ENCODE assay signal across 11 cellular contexts in the genomic region with DNA sequence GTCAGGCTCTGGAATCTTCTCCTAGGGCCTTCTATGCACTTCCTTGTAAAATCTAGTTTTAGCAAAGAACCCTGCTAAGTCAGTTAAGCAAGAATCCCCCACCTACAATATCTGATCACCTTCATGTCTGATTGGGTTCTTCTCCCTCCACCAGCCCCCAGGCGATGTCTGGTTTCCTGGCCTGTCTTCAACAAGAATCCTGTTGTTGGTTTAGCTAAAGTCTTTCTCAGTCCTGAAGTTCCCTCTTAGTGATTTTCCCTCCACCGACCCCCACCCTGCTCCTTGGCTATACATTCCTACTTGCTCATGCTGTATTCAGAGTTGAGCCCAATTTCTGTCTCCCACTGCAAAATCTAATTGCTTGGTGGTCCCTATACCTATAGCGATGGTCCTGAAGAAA. TPM values are rescaled to one million over a fixed set of nuclear protein-coding genes. Genes with fewer than 3 reads are reported as not detected.
DNase-seq lines count a peak whose midpoint lies in the region; ATAC-seq, FAIRE-seq and TF ChIP-seq lines count a peak whose summit lies in the region.
"Had no signal": no experiment of that assay in that cellular context is flagged by ENCODE, and none has a peak within 500 bp of the region (broad histone marks: within the 10 kb centered on the region; RNA-seq: fewer than 3 reads in every experiment).

No MANE protein-coding gene starts in this region.

- DNase-seq in activated naive CD4-positive, alpha-beta T cell (lab: John Stamatoyannopoulos, UW): no peak
- DNase-seq in brain microvascular endothelial cell (no peak), keratinocyte (ENCODE audit: low read depth, low spot score) (no peak), NCI-H1092 treated with DMSO at 0.1 percent for 48 hours (lab: John Stamatoyannopoulos, UW) (no peak)
- DNase-seq in activated naive CD4-positive, alpha-beta T cell treated with anti-CD3 and anti-CD28 coated beads for 36 hours: no peak
- DNase-seq: activated CD8-positive, alpha-beta memory T cell treated with anti-CD3 and anti-CD28 coated beads, Interleukin-2, amount 50 U/mL, for 4 hours had no signal

- H3K4me1 ChIP-seq in keratinocyte (ENCODE audit: control insufficient read depth, extremely low read depth, insufficient read depth, low read length) (peaks cover 11% of the 10 kb centered on the region), subcutaneous abdominal adipose tissue (ENCODE audit: control insufficient read depth in 5 of 5, insufficient read depth in 5 of 5, low read length in 5 of 5) (peaks cover 0 to 42% (median 32%) of the 10 kb centered on the region in 5 donors)

- no peaks in the 10 kb centered on the region for H3K36me3 ChIP-seq in brain microvascular endothelial cell (replicated peaks)
- H3K36me3 ChIP-seq in keratinocyte (ENCODE audit: control insufficient read depth in 2 of 2, extremely low read depth in 1 of 2, insufficient read depth in 2 of 2, low read length in 2 of 2): no peaks in the 10 kb centered on the region
- no peaks in the 10 kb centered on the region for H3K36me3 ChIP-seq in subcutaneous abdominal adipose tissue (ENCODE audit: control insufficient read depth in 5 of 5, insufficient read depth in 5 of 5, low read length in 5 of 5)
- H3K36me3 ChIP-seq: HAP-1 had no signal

- no peak overlapping the region for H3K9ac ChIP-seq in keratinocyte (ENCODE audit: control insufficient read depth, extremely low read depth, insufficient read depth, low read length)
- peak overlapping the region in 3 of 5 donors; percentile 19 to 38 (median 35) for H3K9ac ChIP-seq in subcutaneous abdominal adipose tissue (ENCODE audit: low read length in 5 of 5)

- H3K27me3 Mint-ChIP-seq in activated naive CD4-positive, alpha-beta T cell treated with anti-CD3 and anti-CD28 coated beads, Interleukin-2, amount 50 U/mL, for 24 hours: no peaks in the 10 kb centered on the region
- H3K27me3 Mint-ChIP-seq in activated naive CD4-positive, alpha-beta T cell treated with anti-CD3 and anti-CD28 coated beads for 36 hours (ENCODE audit: low read depth): no peaks in the 10 kb centered on the region

- H3K4me3 Mint-ChIP-seq in activated naive CD4-positive, alpha-beta T cell treated with anti-CD3 and anti-CD28 coated beads, Interleukin-2, amount 50 U/mL, for 24 hours: no peak overlapping the region
- no peak overlapping the region for H3K4me3 Mint-ChIP-seq in activated naive CD4-positive, alpha-beta T cell treated with anti-CD3 and anti-CD28 coated beads for 36 hours

- peaks cover 35% of the 10 kb centered on the region for H3K4me1 Mint-ChIP-seq in activated naive CD4-positive, alpha-beta T cell treated with anti-CD3 and anti-CD28 coated beads, Interleukin-2, amount 50 U/mL, for 24 hours
- H3K4me1 Mint-ChIP-seq in activated naive CD4-positive, alpha-beta T cell treated with anti-CD3 and anti-CD28 coated beads for 36 hours (ENCODE audit: low read depth): peaks cover 21% of the 10 kb centered on the region

- H3K4me2 ChIP-seq in keratinocyte (ENCODE audit: control insufficient read depth, extremely low read depth, insufficient read depth, low read depth, low read length): no peak overlapping the region

- no peak for TF ChIP-seq CTCF in brain microvascular endothelial cell (IDR thresholded peaks at IDR 0.05; ENCODE audit: low read depth, low read length, missing control alignments)
- TF ChIP-seq CTCF in keratinocyte (optimal IDR thresholded peaks at IDR 0.05 in 1 of 3, IDR thresholded peaks at IDR 0.05 in 1 of 3, conservative IDR thresholded peaks at IDR 0.05 in 1 of 3; ENCODE audit: extremely low read depth in 1 of 3, insufficient read depth in 2 of 3, low read length in 3 of 3): no peak

- peaks cover 6% of the 10 kb centered on the region for H3K9me3 Mint-ChIP-seq in activated naive CD4-positive, alpha-beta T cell treated with anti-CD3 and anti-CD28 coated beads, Interleukin-2, amount 50 U/mL, for 24 hours
- H3K9me3 Mint-ChIP-seq in activated naive CD4-positive, alpha-beta T cell treated with anti-CD3 and anti-CD28 coated beads for 36 hours: peaks cover 9% of the 10 kb centered on the region

- H3K79me2 ChIP-seq in keratinocyte (ENCODE audit: control insufficient read depth, insufficient read depth, low read length): no peaks in the 10 kb centered on the region

- H3K4me3 ChIP-seq in brain microvascular endothelial cell (ENCODE audit: low read depth, low read length): no peak overlapping the region
- H3K4me3 ChIP-seq in keratinocyte (ENCODE audit: control insufficient read depth in 2 of 3, extremely low read depth in 1 of 3, insufficient read depth in 2 of 3, low read depth in 1 of 3, low read length in 3 of 3): no peak overlapping the region
- H3K4me3 ChIP-seq in subcutaneous abdominal adipose tissue (ENCODE audit: low read depth in 1 of 5, low read length in 5 of 5): peak overlapping the region in 1 of 5 donors; percentile 56
- H3K4me3 ChIP-seq: HAP-1, K562 had no signal

- in situ Hi-C loops in brain microvascular endothelial cell (cut with HindIII; ENCODE audit: low pct_ligation_motif_present, low sequenced_read_pairs): no loop called here

- H3K27ac ChIP-seq in brain microvascular endothelial cell (peak overlapping the region; percentile 40), keratinocyte (ENCODE audit: control insufficient read depth, insufficient read depth, low read length) (peak overlapping the region; percentile 23), subcutaneous abdominal adipose tissue (ENCODE audit: low read depth, low read length) (peak overlapping the region; percentile 93)

- CTCF ChIA-PET in activated naive CD4-positive, alpha-beta T cell treated with anti-CD3 and anti-CD28 coated beads for 36 hours (lab: Charles Lee): no interaction called here

- peaks cover 2% of the 10 kb centered on the region for H3K36me3 Mint-ChIP-seq in activated naive CD4-positive, alpha-beta T cell treated with anti-CD3 and anti-CD28 coated beads, Interleukin-2, amount 50 U/mL, for 24 hours
- peaks cover 3% of the 10 kb centered on the region for H3K36me3 Mint-ChIP-seq in activated naive CD4-positive, alpha-beta T cell treated with anti-CD3 and anti-CD28 coated beads for 36 hours (ENCODE audit: low read depth)

- H4K20me1 ChIP-seq in keratinocyte (ENCODE audit: control insufficient read depth, extremely low read depth, insufficient read depth, low read length): no peaks in the 10 kb centered on the region

- H3K9me3 ChIP-seq in keratinocyte (ENCODE audit: control insufficient read depth, low read depth, low read length) (peaks cover 2% of the 10 kb centered on the region), subcutaneous abdominal adipose tissue (ENCODE audit: control insufficient read depth in 5 of 5, low read length in 5 of 5) (peaks cover 2 to 6% (median 2%) of the 10 kb centered on the region in 5 donors)

- dilution Hi-C loops in keratinocyte (cut with MboI; ENCODE audit: extremely low pct_ligation_motif_present, low sequenced_read_pairs): no loop called here

- intact Hi-C loops in activated naive CD4-positive, alpha-beta T cell treated with anti-CD3 and anti-CD28 coated beads for 36 hours (cut with micrococcal nuclease): no loop called here

- no peak for FAIRE-seq in keratinocyte (lab: Jason Lieb, UNC)
- FAIRE-seq: K562 had no signal

- H3K27ac Mint-ChIP-seq in activated naive CD4-positive, alpha-beta T cell treated with anti-CD3 and anti-CD28 coated beads, Interleukin-2, amount 50 U/mL, for 24 hours: peak overlapping the region; percentile 52
- no peak overlapping the region for H3K27ac Mint-ChIP-seq in activated naive CD4-positive, alpha-beta T cell treated with anti-CD3 and anti-CD28 coated beads for 36 hours

- H3K27me3 ChIP-seq in brain microvascular endothelial cell (replicated peaks) (no peaks in the 10 kb centered on the region), keratinocyte (ENCODE audit: control insufficient read depth, extremely low read depth, insufficient read depth, low read length) (no peaks in the 10 kb centered on the region), subcutaneous abdominal adipose tissue (ENCODE audit: control insufficient read depth in 5 of 5, insufficient read depth in 4 of 5, low read length in 5 of 5) (no peaks in the 10 kb centered on the region)

- no peak overlapping the region for H2AFZ ChIP-seq in keratinocyte (ENCODE audit: control insufficient read depth, low read length)

- no peak for ATAC-seq in HG02870 (IDR thresholded peaks at IDR 0.05; ENCODE audit: unreplicated experiment)

- H3K9me1 ChIP-seq in keratinocyte (ENCODE audit: control insufficient read depth, extremely low read depth, insufficient read depth, low read length): no peaks in the 10 kb centered on the region

RNA-seq across cellular contexts. Expression of a gene that starts 35.2 kb away (rescaled TPM):
- polyA plus RNA-seq in keratinocyte: 10.6 to 14.3 TPM (median 14.1 TPM) in 3 replicates
- polyA plus RNA-seq in keratinocyte (2011; ENCODE audit: low read depth): 0.84 TPM
- polyA plus RNA-seq in keratinocyte (2011; cell fraction: cytosol; rRNA removed): 6.1 and 12.6 TPM in 2 replicates
- polyA plus RNA-seq in keratinocyte (2011; cell fraction: nucleus; rRNA removed): 28.5 and 40.0 TPM in 2 replicates
- 1.9 and 7.6 TPM in 2 replicates for polyA plus RNA-seq in keratinocyte (2012; ENCODE audit: low replicate concordance)
- 4.5 to 11.3 TPM (median 8.1 TPM) in 3 replicates for polyA minus RNA-seq in keratinocyte
- 8.1 TPM for polyA minus RNA-seq in keratinocyte (2011; cell fraction: cytosol; rRNA and poly(A)+ RNA removed)
- polyA minus RNA-seq in keratinocyte (2011; cell fraction: nucleus; rRNA and poly(A)+ RNA removed): 21.6 and 27.1 TPM in 2 replicates
- total RNA-seq in activated naive CD4-positive, alpha-beta T cell treated with anti-CD3 and anti-CD28 coated beads for 36 hours: 1 to 10 TPM; 2.2 to 3.2 TPM

Comparison
In these comparisons a context has a peak if more than half of its experiments do, and no peak if none do; other contexts are left out.
1. H3K27ac ChIP-seq: peak in every context shown above with its lines; median percentile 93 in subcutaneous abdominal adipose tissue; 40 in brain microvascular endothelial cell; 23 in keratinocyte.